ENCODE assay signal across 28 cellular contexts in the genomic region with DNA sequence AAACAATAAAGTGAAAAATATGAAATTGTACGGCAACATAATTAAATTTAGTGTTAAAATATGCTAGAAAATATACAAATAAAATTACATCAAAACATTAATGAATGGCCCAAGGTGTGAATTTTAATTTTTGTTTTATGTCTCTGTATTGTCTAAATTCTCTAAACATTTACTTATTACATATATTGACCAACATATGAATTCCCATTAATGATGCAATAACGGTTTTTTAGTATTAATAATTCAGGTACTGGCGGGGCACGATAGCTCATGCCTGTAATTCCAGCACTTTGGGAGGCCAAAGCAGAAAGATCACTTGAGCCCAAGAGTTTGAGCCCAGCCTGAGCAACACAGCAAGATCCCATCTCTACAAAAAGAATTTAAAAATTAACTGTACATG.
"Had no signal": no experiment of that assay in that cellular context is flagged by ENCODE, and none has a peak within 500 bp of the region (broad histone marks: within the 10 kb centered on the region; RNA-seq: fewer than 3 reads in every experiment).

No MANE protein-coding gene starts in this region.

- H3K9me3 ChIP-seq: ovary, testis, upper lobe of right lung had no signal

- H3K27me3 ChIP-seq: neural progenitor cell, ovary, spleen, suprapubic skin, testis, tibial artery, transverse colon, upper lobe of right lung, uterus had no signal

- H3K4me3 ChIP-seq: neural progenitor cell, ovary, psoas muscle, skin epidermis, smooth muscle cell, spleen, suprapubic skin, testis, tibial artery, transverse colon, upper lobe of right lung, uterus had no signal

- H3K4me1 ChIP-seq: neural progenitor cell, parathyroid adenoma, psoas muscle, spleen, suprapubic skin, testis, tibial artery, transverse colon, upper lobe of right lung, uterus had no signal

- H2AFZ ChIP-seq: neural progenitor cell, parathyroid adenoma had no signal

- H3K27ac ChIP-seq: neural progenitor cell, ovary, parathyroid adenoma, psoas muscle, skin epidermis, spleen, suprapubic skin, testis, tibial artery, transverse colon, upper lobe of right lung, uterus had no signal

- DNase-seq: naive thymus-derived CD4-positive, alpha-beta T cell; natural killer cell; occipital lobe; ovary; posterior cingulate gyrus; psoas muscle; right cardiac atrium; spleen; stimulated activated CD4-positive, alpha-beta T cell treated with anti-CD3 and anti-CD28 coated beads, Interleukin-12 subunit alpha, Interleukin-12 subunit beta, amount 100 ng/mL, for 4 hours; stimulated activated CD4-positive, alpha-beta T cell treated with anti-CD3 and anti-CD28 coated beads, Interleukin-1b, Interleukin-23, amount 100 ng/mL, for 48 hours; stimulated activated CD4-positive, alpha-beta T cell treated with anti-CD3 and anti-CD28 coated beads, Interleukin-4, amount 100 ng/mL, for 1 hour; stimulated activated CD4-positive, alpha-beta T cell treated with anti-CD3 and anti-CD28 coated beads, Interleukin-4, amount 100 ng/mL, for 4 hours; stimulated activated naive B cell treated with anti-CD40 and anti-IgM and Interleukin-4, amounts not matched to agents 10 μg/mL and 1 μg/mL and 100 μg/mL, for 72 hours; stimulated activated naive CD8-positive, alpha-beta T cell treated with anti-CD3 and anti-CD28 coated beads, Interleukin-15, amount 100 ng/mL, for 72 hours; stimulated activated naive CD8-positive, alpha-beta T cell treated with anti-CD3 and anti-CD28 coated beads, Interleukin-15, Interleukin-2, amounts not matched to agents 100 U/mL and 50 U/mL, for 24 hours; substantia nigra; testis; tibial artery; transverse colon; upper lobe of right lung; uterus had no signal

- H3K36me3 ChIP-seq: neural progenitor cell, ovary, uterus had no signal

- H3K4me2 ChIP-seq: neural progenitor cell, smooth muscle cell had no signal

- H3K9ac ChIP-seq: neural progenitor cell, parathyroid adenoma had no signal

- ATAC-seq: naive thymus-derived CD4-positive, alpha-beta T cell; natural killer cell; psoas muscle; right cardiac atrium; sciatic nerve; stimulated activated effector memory CD8-positive, alpha-beta T cell treated with anti-CD3 and anti-CD28 coated beads, Interleukin-12 subunit alpha, Interleukin-12 subunit beta, amount 100 ng/mL, for 72 hours; stimulated activated naive B cell treated with anti-CD40 and anti-IgM and Interleukin-4, amounts not matched to agents 10 μg/mL and 1 μg/mL and 100 μg/mL, for 72 hours; stimulated activated naive CD8-positive, alpha-beta T cell treated with anti-CD3 and anti-CD28 coated beads, Interleukin-15, amount 100 ng/mL, for 72 hours; stimulated activated naive CD8-positive, alpha-beta T cell treated with anti-CD3 and anti-CD28 coated beads, Interleukin-15, Interleukin-2, amounts not matched to agents 100 U/mL and 50 U/mL, for 24 hours; upper lobe of right lung had no signal

- H3K79me2 ChIP-seq: parathyroid adenoma had no signal
